Comparison of ENCODE assay signal across 16 cellular contexts in genomic region chr17:83145831-83146230, GRCh38.
"Had no signal": no experiment of that assay in that cellular context is flagged by ENCODE, and none has a peak within 500 bp of the region (broad histone marks: within the 10 kb centered on the region; RNA-seq: fewer than 3 reads in every experiment).

No MANE protein-coding gene starts in this region.

- H3K36me3 Mint-ChIP-seq: brain, immature natural killer cell, T-cell had no signal

- H3K4me1 Mint-ChIP-seq: central memory CD8-positive, alpha-beta T cell; immature natural killer cell; T-cell had no signal

- H3K9me3 Mint-ChIP-seq: immature natural killer cell; natural killer cell treated with Interleukin-12 subunit alpha and Interleukin-12 subunit beta and Interleukin-15 and Interleukin-18, amount 100 ng/mL, for 72 hours had no signal

- H3K27ac ChIP-seq: heart right ventricle, thoracic aorta, upper lobe of left lung had no signal

- H3K9me3 ChIP-seq: gastroesophageal sphincter, thoracic aorta, upper lobe of left lung had no signal

- H3K4me3 Mint-ChIP-seq: activated naive CD4-positive, alpha-beta T cell treated with anti-CD3 and anti-CD28 coated beads for 36 hours; activated T-helper 1 cell treated with anti-CD3 and anti-CD28 coated beads, Interleukin-12 subunit alpha, Interleukin-12 subunit beta, Interleukin-2, Interleukin-4 antibody, amounts not matched to agents 30 ng/mL and 10 ng/mL and 1 ng/mL, durations not matched to agents 14 hours and 24 hours and 36 hours; brain; central memory CD8-positive, alpha-beta T cell; immature natural killer cell; natural killer cell treated with Interleukin-12 subunit alpha and Interleukin-12 subunit beta and Interleukin-15 and Interleukin-18, amount 100 ng/mL, for 72 hours; stimulated activated naive CD8-positive, alpha-beta T cell treated with anti-CD3 and anti-CD28 coated beads, Interleukin-15, Interleukin-2, amounts not matched to agents 100 ng/mL and 50 ng/mL, for 24 hours; T-cell had no signal

- H3K27ac Mint-ChIP-seq: activated naive CD4-positive, alpha-beta T cell treated with anti-CD3 and anti-CD28 coated beads for 36 hours; activated T-helper 1 cell treated with anti-CD3 and anti-CD28 coated beads, Interleukin-12 subunit alpha, Interleukin-12 subunit beta, Interleukin-2, Interleukin-4 antibody, amounts not matched to agents 30 ng/mL and 10 ng/mL and 1 ng/mL, durations not matched to agents 14 hours and 24 hours and 36 hours; immature natural killer cell; stimulated activated naive CD8-positive, alpha-beta T cell treated with anti-CD3 and anti-CD28 coated beads, Interleukin-15, Interleukin-2, amounts not matched to agents 100 ng/mL and 50 ng/mL, for 24 hours; T-cell had no signal

- H3K4me3 ChIP-seq: gastroesophageal sphincter, heart right ventricle, thoracic aorta, upper lobe of left lung had no signal

- H3K27me3 ChIP-seq: gastroesophageal sphincter, upper lobe of left lung had no signal

- DNase-seq: activated CD4-positive, alpha-beta T cell treated with anti-CD3 and anti-CD28 coated beads, Interleukin-2, amount 50 U/mL, for 1 hour; activated naive CD4-positive, alpha-beta T cell treated with anti-CD3 and anti-CD28 coated beads for 36 hours; activated T-cell treated with anti-CD3 and anti-CD28 coated beads for 4 hours; cortex of kidney; effector CD4-positive, alpha-beta T cell; heart right ventricle; immature natural killer cell; T-cell; upper lobe of left lung had no signal

- H3K36me3 ChIP-seq: gastroesophageal sphincter, heart right ventricle, thoracic aorta, upper lobe of left lung had no signal

- ATAC-seq: natural killer cell treated with Interleukin-12 subunit alpha and Interleukin-12 subunit beta and Interleukin-15 and Interleukin-18, amount 100 ng/mL, for 72 hours; T-cell had no signal
